Comparison of ENCODE assay signal across 8 cellular contexts in the genomic region with DNA sequence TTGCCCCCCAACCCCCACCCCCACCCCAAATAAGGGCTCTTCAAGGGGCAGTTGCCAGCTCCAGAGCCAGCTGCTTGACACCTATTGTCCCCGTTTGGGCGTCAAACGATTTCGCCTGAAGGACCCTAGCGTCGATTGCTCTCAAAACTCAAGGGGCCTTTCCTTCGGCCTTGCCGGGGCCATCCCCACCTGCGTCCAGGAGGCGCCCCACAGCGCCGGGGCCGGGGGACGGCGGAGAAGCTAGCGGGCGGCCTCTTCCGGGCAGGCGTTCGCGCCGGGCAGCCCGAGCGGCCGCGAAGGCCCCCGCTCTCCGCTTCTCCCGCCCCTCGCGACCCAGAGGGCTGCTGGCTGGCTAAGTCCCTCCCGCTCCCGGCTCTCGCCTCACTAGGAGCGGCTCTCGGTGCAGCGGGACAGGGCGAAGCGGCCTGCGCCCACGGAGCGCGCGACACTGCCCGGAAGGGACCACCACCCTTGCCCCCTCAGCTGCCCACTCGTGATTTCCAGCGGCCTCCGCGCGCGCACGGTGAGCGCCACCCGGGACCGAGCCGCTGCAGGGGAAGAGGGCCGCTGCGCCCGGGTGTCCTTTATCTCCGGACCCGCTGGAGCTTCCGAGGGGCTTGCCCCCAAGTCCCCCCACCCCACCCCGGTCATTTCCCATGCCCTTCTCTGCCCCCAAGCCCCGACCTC. TPM values are rescaled to one million over a fixed set of nuclear protein-coding genes. Genes with fewer than 3 reads are reported as not detected.
DNase-seq lines count a peak whose midpoint lies in the region; ATAC-seq and TF ChIP-seq lines count a peak whose summit lies in the region.

A gene with protein sequence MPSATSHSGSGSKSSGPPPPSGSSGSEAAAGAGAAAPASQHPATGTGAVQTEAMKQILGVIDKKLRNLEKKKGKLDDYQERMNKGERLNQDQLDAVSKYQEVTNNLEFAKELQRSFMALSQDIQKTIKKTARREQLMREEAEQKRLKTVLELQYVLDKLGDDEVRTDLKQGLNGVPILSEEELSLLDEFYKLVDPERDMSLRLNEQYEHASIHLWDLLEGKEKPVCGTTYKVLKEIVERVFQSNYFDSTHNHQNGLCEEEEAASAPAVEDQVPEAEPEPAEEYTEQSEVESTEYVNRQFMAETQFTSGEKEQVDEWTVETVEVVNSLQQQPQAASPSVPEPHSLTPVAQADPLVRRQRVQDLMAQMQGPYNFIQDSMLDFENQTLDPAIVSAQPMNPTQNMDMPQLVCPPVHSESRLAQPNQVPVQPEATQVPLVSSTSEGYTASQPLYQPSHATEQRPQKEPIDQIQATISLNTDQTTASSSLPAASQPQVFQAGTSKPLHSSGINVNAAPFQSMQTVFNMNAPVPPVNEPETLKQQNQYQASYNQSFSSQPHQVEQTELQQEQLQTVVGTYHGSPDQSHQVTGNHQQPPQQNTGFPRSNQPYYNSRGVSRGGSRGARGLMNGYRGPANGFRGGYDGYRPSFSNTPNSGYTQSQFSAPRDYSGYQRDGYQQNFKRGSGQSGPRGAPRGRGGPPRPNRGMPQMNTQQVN (plus strand): TSS at position 383 of the 687 bp plus-strand sequence. CDS start 690 bp downstream, outside the sequence.

- H3K27ac ChIP-seq in right atrium auricular region (peak within 1 kb of the TSS; percentile 98), psoas muscle (peak within 1 kb of the TSS; percentile 95), urinary bladder (ENCODE audit: low read depth) (peak within 1 kb of the TSS; percentile 99)

- intact Hi-C loops in psoas muscle (cut with DNase I) = loop anchor here (2.0 to 10.0 kb wide), 4 partner anchors 53 to 889 kb away; a partner anchor contains a TSS

- 0% methylated on average over 43 to 64 of the region's 64 CpGs for WGBS in psoas muscle, 3 donors
- WGBS in urinary bladder = 1% methylated on average over 64 of the region's 64 CpGs

- peak within 1 kb of the TSS; percentile 97 for H3K4me3 Mint-ChIP-seq in T-helper 17 cell

- TF ChIP-seq POLR2A in GM15510 (IDR thresholded peaks at IDR 0.05; ENCODE audit: borderline replicate concordance, extremely low read depth, insufficient read length) = peak; percentile 82

- H3K4me3 ChIP-seq in right atrium auricular region (peak within 1 kb of the TSS; percentile 92 to 96), psoas muscle (peak within 1 kb of the TSS; percentile 92), urinary bladder (ENCODE audit: low read depth, low read length) (peak within 1 kb of the TSS; percentile 97)

- H3K36me3 ChIP-seq in right atrium auricular region = no peaks in the 10 kb centered on the region
- peaks cover 3 to 15% of the 10 kb centered on the region in 2 donors for H3K36me3 ChIP-seq in psoas muscle (ENCODE audit: insufficient read depth in 1 of 2, low read depth in 1 of 2)
- H3K36me3 ChIP-seq in urinary bladder (ENCODE audit: insufficient read depth) = no peaks in the 10 kb centered on the region

- peak within 1 kb of the TSS; percentile 97 for H3K27ac Mint-ChIP-seq in T-helper 17 cell

- DNase-seq in NCI-H187 (lab: John Stamatoyannopoulos, UW) (peak; percentile 94 to 97), T-helper 17 cell (peak; percentile 78 to 79 (median 78)), amygdala (lab: John Stamatoyannopoulos, UW) (peak; percentile 47 to 95 (median 82)), right atrium auricular region (ENCODE audit: low spot score) (peak; percentile 76), psoas muscle (peak; percentile 87 to 94)

- H3K27me3 ChIP-seq in right atrium auricular region (no peaks in the 10 kb centered on the region), psoas muscle (ENCODE audit: insufficient read depth in 3 of 3, low read length in 2 of 3) (no peaks in the 10 kb centered on the region)

- TF ChIP-seq CTCF in right atrium auricular region (IDR thresholded peaks at IDR 0.05) = peak in 1 of 2 donors; percentile 12
- TF ChIP-seq CTCF in psoas muscle (IDR thresholded peaks at IDR 0.05) = no peak

- no peaks in the 10 kb centered on the region for H3K27me3 Mint-ChIP-seq in T-helper 17 cell

- ATAC-seq in HG02885 (IDR thresholded peaks at IDR 0.05; ENCODE audit: poor library complexity, unreplicated experiment) (peak; percentile 65), T-helper 17 cell (peak; percentile 81), psoas muscle (peak; percentile 91 to 92 (median 91))

- H3K4me1 ChIP-seq in right atrium auricular region = peaks cover 0 to 42% of the 10 kb centered on the region in 2 donors
- H3K4me1 ChIP-seq in psoas muscle = peaks cover 40% of the 10 kb centered on the region
- H3K4me1 ChIP-seq in urinary bladder (ENCODE audit: insufficient read depth) = no peaks in the 10 kb centered on the region

- peaks cover 2% of the 10 kb centered on the region for H3K36me3 Mint-ChIP-seq in T-helper 17 cell (ENCODE audit: low read depth)

- H3K4me1 Mint-ChIP-seq in T-helper 17 cell = peaks cover 25% of the 10 kb centered on the region

- H3K9me3 ChIP-seq in T-helper 17 cell (ENCODE audit: control insufficient read depth, low read length, poor library complexity, severe bottlenecking) (no peaks in the 10 kb centered on the region), right atrium auricular region (no peaks in the 10 kb centered on the region), psoas muscle (no peaks in the 10 kb centered on the region)

RNA-seq across cellular contexts. Expression of the gene that starts here (rescaled TPM):
- total RNA-seq in T-helper 17 cell (100 to 1,000 TPM; 109 to 120 TPM), right atrium auricular region (100 to 1,000 TPM in 1 of 2 donors, 10 to 100 TPM in 1; 80.1 to 102 TPM), psoas muscle (100 to 1,000 TPM in 3 of 4 donors, 10 to 100 TPM in 1; 70.3 to 122 (median 109) TPM), urinary bladder (288 TPM)
- polyA plus RNA-seq in psoas muscle (10 to 100 TPM; 31.4 to 57.8 (median 54.9) TPM), urinary bladder (71.4 TPM)

Comparison
In these comparisons a context has a peak if more than half of its experiments do, and no peak if none do; other contexts are left out.
1. Peak in every context shown above with its lines: DNase-seq, ATAC-seq, H3K4me3 ChIP-seq and H3K27ac ChIP-seq.